In the genomic region with DNA sequence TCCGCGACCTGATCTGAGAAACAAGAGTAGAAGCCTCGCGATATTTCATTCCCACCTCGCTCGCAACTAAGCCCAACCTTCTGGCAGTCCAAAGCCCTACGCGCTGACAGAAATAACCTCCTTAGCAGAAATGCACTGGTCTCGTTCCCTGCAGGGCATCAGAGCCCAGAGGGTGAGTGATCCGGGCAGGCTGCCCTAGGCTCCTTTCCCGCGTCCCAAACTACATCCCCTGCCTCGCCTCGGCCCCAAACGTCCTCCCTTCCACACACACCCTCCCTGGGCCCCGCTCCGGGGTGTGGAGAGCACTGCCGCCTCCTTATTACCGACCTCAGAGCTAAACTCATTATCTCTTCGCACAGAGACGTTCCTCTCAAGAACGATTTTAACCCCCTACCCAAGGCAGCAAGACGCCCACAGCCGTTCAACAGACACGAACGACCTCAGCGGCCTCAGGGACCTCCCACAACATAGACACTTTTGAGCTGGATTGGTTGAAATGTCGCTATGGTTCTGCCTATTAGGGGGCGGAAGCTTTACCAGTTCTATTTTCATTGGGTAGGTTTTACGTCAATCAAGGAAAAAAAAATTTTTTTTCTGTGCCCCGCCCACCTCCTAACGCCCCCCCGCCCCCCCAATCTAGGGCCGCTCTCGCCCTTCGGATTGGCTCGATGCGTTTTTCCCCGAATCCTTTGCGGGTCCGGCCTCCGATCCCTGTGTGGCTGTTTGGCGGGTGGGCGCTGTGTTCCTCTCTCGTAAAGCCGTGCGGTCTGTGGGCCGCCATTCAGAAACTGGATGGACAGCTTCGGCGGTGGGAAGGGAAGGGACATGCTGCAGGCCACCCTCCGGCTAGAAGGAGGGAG, we compare ENCODE assay signal across 1 cellular context.
TF ChIP-seq lines count a peak whose summit lies in the region.

A gene (minus strand): TSS at position 439 of the 860 bp plus-strand sequence. CDS start 95 bp downstream, at position 344.

TF ChIP-seq in GM12878, 131 proteins besides CTCF, POLR2A, EP300 and RAD21 (continued from another document and continues in another):
- TF ChIP-seq, protein P1, sequence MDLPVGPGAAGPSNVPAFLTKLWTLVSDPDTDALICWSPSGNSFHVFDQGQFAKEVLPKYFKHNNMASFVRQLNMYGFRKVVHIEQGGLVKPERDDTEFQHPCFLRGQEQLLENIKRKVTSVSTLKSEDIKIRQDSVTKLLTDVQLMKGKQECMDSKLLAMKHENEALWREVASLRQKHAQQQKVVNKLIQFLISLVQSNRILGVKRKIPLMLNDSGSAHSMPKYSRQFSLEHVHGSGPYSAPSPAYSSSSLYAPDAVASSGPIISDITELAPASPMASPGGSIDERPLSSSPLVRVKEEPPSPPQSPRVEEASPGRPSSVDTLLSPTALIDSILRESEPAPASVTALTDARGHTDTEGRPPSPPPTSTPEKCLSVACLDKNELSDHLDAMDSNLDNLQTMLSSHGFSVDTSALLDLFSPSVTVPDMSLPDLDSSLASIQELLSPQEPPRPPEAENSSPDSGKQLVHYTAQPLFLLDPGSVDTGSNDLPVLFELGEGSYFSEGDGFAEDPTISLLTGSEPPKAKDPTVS (IDR thresholded peaks at IDR 0.05; ENCODE audit: low read depth, low read length) = no peak
- TF ChIP-seq NRF1 (conservative IDR thresholded peaks at IDR 0.05; ENCODE audit: low read depth, low read length) (no peak), MYC (IDR thresholded peaks at IDR 0.05; ENCODE audit: insufficient read depth, insufficient read length, insufficient replicate concordance, low read length, severe bottlenecking) (no peak), FOXK2 (IDR thresholded peaks at IDR 0.05) (no peak), KDM1A (IDR thresholded peaks at IDR 0.05; ENCODE audit: borderline replicate concordance) (no peak), NR2F1 (conservative IDR thresholded peaks at IDR 0.05) (peak; percentile 44; the same call in 1 of the 2 replicates), SPI1 (IDR thresholded peaks at IDR 0.05; ENCODE audit: borderline replicate concordance, insufficient read depth, low read depth, low read length) (no peak; the same call in 1 of the 2 replicates), HDGF (IDR thresholded peaks at IDR 0.05) (peak; percentile 73), TAF1 (IDR thresholded peaks at IDR 0.05; ENCODE audit: borderline replicate concordance, low read depth, low read length) (peak; percentile 93), KLF5 (IDR thresholded peaks at IDR 0.05; ENCODE audit: partially characterized antibody) (peak; percentile 78), SMARCA5 (IDR thresholded peaks at IDR 0.05) (peak; percentile 79; the same call in 1 of the 2 replicates), NR2C1 (IDR thresholded peaks at IDR 0.05) (no peak), CHD2 (IDR thresholded peaks at IDR 0.05; ENCODE audit: borderline replicate concordance, low read depth, low read length) (peak; percentile 95), BACH1 (IDR thresholded peaks at IDR 0.05; ENCODE audit: borderline replicate concordance) (peak; percentile 53; the same call in 1 of the 2 replicates), SMAD1 (IDR thresholded peaks at IDR 0.05; ENCODE audit: low read depth, partially characterized antibody) (peak; percentile 58), CREB1 (IDR thresholded peaks at IDR 0.05; ENCODE audit: low read depth) (no peak; the same call in none of the 2 replicates), PML (IDR thresholded peaks at IDR 0.05; ENCODE audit: low read length) (peak; percentile 84), BRCA1 (IDR thresholded peaks at IDR 0.05; ENCODE audit: low read depth, low read length) (peak; percentile 48; the same call in 1 of the 2 replicates), YBX1 (IDR thresholded peaks at IDR 0.05) (no peak), NBN (IDR thresholded peaks at IDR 0.05) (peak; percentile 65), FOXM1 (IDR thresholded peaks at IDR 0.05; ENCODE audit: low read depth, low read length) (no peak), NFYA (IDR thresholded peaks at IDR 0.05; ENCODE audit: borderline replicate concordance, low read depth, low read length) (no peak), SREBF2 (IDR thresholded peaks at IDR 0.05; ENCODE audit: low read length) (no peak), BMI1 (IDR thresholded peaks at IDR 0.05; ENCODE audit: borderline replicate concordance) (no peak), CEBPB (IDR thresholded peaks at IDR 0.05; ENCODE audit: borderline replicate concordance in 1 of 2, low read depth in 2 of 2, low read length in 2 of 2) (no peak), JUNB (IDR thresholded peaks at IDR 0.05) (no peak), ZNF384 (IDR thresholded peaks at IDR 0.05; ENCODE audit: borderline replicate concordance, low read depth, low read length) (peak; percentile 79; the same call in 1 of the 2 replicates), EZH2 (IDR thresholded peaks at IDR 0.05; ENCODE audit: borderline replicate concordance, control insufficient read depth, low read depth, low read length) (no peak), MEF2A (IDR thresholded peaks at IDR 0.05; ENCODE audit: insufficient read depth, low read depth, low read length) (no peak), TCF7 (IDR thresholded peaks at IDR 0.05; ENCODE audit: borderline replicate concordance) (no peak), SUZ12 (IDR thresholded peaks at IDR 0.05; ENCODE audit: unreplicated experiment) (no peak), TBL1XR1 (IDR thresholded peaks at IDR 0.05; ENCODE audit: low read depth, low read length) (no peak; the same call in 1 of the 2 replicates), RB1 (IDR thresholded peaks at IDR 0.05; ENCODE audit: borderline replicate concordance) (peak; percentile 79; the same call in 1 of the 2 replicates), CBFB (IDR thresholded peaks at IDR 0.05; ENCODE audit: low read depth) (peak; percentile 89), YY1 (IDR thresholded peaks at IDR 0.05; ENCODE audit: low read depth, low read length) (peak; percentile 94)
- TF ChIP-seq, protein P2, sequence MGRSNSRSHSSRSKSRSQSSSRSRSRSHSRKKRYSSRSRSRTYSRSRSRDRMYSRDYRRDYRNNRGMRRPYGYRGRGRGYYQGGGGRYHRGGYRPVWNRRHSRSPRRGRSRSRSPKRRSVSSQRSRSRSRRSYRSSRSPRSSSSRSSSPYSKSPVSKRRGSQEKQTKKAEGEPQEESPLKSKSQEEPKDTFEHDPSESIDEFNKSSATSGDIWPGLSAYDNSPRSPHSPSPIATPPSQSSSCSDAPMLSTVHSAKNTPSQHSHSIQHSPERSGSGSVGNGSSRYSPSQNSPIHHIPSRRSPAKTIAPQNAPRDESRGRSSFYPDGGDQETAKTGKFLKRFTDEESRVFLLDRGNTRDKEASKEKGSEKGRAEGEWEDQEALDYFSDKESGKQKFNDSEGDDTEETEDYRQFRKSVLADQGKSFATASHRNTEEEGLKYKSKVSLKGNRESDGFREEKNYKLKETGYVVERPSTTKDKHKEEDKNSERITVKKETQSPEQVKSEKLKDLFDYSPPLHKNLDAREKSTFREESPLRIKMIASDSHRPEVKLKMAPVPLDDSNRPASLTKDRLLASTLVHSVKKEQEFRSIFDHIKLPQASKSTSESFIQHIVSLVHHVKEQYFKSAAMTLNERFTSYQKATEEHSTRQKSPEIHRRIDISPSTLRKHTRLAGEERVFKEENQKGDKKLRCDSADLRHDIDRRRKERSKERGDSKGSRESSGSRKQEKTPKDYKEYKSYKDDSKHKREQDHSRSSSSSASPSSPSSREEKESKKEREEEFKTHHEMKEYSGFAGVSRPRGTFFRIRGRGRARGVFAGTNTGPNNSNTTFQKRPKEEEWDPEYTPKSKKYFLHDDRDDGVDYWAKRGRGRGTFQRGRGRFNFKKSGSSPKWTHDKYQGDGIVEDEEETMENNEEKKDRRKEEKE (IDR thresholded peaks at IDR 0.05) = no peak
- TF ChIP-seq, protein P3, sequence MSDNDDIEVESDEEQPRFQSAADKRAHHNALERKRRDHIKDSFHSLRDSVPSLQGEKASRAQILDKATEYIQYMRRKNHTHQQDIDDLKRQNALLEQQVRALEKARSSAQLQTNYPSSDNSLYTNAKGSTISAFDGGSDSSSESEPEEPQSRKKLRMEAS (IDR thresholded peaks at IDR 0.05; ENCODE audit: low read depth, low read length) = no peak; the same call in 1 of the 2 replicates
- TF ChIP-seq, protein P4, sequence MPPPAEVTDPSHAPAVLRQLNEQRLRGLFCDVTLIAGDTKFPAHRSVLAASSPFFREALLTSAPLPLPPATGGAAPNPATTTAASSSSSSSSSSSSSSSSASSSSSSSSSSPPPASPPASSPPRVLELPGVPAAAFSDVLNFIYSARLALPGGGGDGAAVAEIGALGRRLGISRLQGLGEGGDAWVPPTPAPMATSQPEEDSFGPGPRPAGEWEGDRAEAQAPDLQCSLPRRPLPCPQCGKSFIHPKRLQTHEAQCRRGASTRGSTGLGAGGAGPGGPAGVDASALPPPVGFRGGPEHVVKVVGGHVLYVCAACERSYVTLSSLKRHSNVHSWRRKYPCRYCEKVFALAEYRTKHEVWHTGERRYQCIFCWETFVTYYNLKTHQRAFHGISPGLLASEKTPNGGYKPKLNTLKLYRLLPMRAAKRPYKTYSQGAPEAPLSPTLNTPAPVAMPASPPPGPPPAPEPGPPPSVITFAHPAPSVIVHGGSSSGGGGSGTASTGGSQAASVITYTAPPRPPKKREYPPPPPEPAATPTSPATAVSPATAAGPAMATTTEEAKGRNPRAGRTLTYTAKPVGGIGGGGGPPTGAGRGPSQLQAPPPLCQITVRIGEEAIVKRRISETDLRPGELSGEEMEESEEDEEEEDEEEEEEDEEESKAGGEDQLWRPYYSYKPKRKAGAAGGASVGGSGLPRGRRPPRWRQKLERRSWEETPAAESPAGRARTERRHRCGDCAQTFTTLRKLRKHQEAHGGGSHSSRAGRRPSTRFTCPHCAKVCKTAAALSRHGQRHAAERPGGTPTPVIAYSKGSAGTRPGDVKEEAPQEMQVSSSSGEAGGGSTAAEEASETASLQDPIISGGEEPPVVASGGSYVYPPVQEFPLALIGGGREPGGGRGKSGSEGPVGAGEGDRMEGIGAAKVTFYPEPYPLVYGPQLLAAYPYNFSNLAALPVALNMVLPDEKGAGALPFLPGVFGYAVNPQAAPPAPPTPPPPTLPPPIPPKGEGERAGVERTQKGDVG (CRISPR knock-in tag; IDR thresholded peaks at IDR 0.05) = no peak
- TF ChIP-seq, protein P5, sequence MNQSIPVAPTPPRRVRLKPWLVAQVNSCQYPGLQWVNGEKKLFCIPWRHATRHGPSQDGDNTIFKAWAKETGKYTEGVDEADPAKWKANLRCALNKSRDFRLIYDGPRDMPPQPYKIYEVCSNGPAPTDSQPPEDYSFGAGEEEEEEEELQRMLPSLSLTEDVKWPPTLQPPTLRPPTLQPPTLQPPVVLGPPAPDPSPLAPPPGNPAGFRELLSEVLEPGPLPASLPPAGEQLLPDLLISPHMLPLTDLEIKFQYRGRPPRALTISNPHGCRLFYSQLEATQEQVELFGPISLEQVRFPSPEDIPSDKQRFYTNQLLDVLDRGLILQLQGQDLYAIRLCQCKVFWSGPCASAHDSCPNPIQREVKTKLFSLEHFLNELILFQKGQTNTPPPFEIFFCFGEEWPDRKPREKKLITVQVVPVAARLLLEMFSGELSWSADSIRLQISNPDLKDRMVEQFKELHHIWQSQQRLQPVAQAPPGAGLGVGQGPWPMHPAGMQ (IDR thresholded peaks at IDR 0.05; ENCODE audit: borderline replicate concordance) = no peak; the same call in 1 of the 2 replicates
- TF ChIP-seq, protein P6, sequence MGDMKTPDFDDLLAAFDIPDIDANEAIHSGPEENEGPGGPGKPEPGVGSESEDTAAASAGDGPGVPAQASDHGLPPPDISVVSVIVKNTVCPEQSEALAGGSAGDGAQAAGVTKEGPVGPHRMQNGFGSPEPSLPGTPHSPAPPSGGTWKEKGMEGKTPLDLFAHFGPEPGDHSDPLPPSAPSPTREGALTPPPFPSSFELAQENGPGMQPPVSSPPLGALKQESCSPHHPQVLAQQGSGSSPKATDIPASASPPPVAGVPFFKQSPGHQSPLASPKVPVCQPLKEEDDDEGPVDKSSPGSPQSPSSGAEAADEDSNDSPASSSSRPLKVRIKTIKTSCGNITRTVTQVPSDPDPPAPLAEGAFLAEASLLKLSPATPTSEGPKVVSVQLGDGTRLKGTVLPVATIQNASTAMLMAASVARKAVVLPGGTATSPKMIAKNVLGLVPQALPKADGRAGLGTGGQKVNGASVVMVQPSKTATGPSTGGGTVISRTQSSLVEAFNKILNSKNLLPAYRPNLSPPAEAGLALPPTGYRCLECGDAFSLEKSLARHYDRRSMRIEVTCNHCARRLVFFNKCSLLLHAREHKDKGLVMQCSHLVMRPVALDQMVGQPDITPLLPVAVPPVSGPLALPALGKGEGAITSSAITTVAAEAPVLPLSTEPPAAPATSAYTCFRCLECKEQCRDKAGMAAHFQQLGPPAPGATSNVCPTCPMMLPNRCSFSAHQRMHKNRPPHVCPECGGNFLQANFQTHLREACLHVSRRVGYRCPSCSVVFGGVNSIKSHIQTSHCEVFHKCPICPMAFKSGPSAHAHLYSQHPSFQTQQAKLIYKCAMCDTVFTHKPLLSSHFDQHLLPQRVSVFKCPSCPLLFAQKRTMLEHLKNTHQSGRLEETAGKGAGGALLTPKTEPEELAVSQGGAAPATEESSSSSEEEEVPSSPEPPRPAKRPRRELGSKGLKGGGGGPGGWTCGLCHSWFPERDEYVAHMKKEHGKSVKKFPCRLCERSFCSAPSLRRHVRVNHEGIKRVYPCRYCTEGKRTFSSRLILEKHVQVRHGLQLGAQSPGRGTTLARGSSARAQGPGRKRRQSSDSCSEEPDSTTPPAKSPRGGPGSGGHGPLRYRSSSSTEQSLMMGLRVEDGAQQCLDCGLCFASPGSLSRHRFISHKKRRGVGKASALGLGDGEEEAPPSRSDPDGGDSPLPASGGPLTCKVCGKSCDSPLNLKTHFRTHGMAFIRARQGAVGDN (IDR thresholded peaks at IDR 0.05) = peak; percentile 61
- TF ChIP-seq, protein P7, sequence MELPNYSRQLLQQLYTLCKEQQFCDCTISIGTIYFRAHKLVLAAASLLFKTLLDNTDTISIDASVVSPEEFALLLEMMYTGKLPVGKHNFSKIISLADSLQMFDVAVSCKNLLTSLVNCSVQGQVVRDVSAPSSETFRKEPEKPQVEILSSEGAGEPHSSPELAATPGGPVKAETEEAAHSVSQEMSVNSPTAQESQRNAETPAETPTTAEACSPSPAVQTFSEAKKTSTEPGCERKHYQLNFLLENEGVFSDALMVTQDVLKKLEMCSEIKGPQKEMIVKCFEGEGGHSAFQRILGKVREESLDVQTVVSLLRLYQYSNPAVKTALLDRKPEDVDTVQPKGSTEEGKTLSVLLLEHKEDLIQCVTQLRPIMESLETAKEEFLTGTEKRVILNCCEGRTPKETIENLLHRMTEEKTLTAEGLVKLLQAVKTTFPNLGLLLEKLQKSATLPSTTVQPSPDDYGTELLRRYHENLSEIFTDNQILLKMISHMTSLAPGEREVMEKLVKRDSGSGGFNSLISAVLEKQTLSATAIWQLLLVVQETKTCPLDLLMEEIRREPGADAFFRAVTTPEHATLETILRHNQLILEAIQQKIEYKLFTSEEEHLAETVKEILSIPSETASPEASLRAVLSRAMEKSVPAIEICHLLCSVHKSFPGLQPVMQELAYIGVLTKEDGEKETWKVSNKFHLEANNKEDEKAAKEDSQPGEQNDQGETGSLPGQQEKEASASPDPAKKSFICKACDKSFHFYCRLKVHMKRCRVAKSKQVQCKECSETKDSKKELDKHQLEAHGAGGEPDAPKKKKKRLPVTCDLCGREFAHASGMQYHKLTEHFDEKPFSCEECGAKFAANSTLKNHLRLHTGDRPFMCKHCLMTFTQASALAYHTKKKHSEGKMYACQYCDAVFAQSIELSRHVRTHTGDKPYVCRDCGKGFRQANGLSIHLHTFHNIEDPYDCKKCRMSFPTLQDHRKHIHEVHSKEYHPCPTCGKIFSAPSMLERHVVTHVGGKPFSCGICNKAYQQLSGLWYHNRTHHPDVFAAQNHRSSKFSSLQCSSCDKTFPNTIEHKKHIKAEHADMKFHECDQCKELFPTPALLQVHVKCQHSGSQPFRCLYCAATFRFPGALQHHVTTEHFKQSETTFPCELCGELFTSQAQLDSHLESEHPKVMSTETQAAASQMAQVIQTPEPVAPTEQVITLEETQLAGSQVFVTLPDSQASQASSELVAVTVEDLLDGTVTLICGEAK (IDR thresholded peaks at IDR 0.05; ENCODE audit: borderline replicate concordance) = peak; percentile 8; the same call in 1 of the 2 replicates
